ENCODE assay signal across 19 cellular contexts in the genomic region with DNA sequence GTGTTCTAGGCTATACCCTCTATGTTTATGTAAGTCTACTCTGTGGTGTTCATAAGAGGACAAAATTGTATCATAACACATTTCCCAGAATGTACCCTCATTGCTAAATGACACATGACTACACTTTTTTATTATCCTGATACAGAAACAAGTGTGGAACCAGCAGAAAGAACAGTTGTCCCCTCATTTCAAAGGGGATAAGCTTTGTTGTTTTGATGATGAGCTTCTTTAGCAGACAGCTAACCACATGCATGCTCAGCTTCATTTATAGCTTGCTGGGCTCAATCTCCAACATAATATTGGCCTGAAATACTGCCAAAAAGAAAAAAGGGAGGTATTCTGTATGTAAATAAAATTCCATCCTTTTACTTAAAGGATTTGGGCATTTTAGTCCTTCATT.
"Had no signal": no experiment of that assay in that cellular context is flagged by ENCODE, and none has a peak within 500 bp of the region (broad histone marks: within the 10 kb centered on the region; RNA-seq: fewer than 3 reads in every experiment).

No MANE protein-coding gene starts in this region.

- H3K4me1 ChIP-seq: gastroesophageal sphincter, right atrium auricular region, sigmoid colon, suprapubic skin had no signal

- H3K27ac ChIP-seq: gastroesophageal sphincter, neutrophil, right atrium auricular region, sigmoid colon, suprapubic skin, thyroid gland had no signal

- ATAC-seq: esophagus mucosa; gastroesophageal sphincter; left lobe of liver; naive thymus-derived CD8-positive, alpha-beta T cell; stimulated activated effector memory CD8-positive, alpha-beta T cell treated with anti-CD3 and anti-CD28 coated beads, Interleukin-12 subunit alpha, Interleukin-12 subunit beta, amount 100 ng/mL, for 72 hours; stimulated activated naive CD8-positive, alpha-beta T cell treated with anti-CD3 and anti-CD28 coated beads, Interleukin-15, Interleukin-2, amounts not matched to agents 100 U/mL and 50 U/mL, for 24 hours had no signal

- H3K4me3 Mint-ChIP-seq: naive thymus-derived CD8-positive, alpha-beta T cell; stimulated activated effector memory CD8-positive, alpha-beta T cell treated with anti-CD3 and anti-CD28 coated beads, Interleukin-12 subunit alpha, Interleukin-12 subunit beta, amount 100 ng/mL, for 72 hours; type B pancreatic cell had no signal

- H3K27me3 Mint-ChIP-seq: type B pancreatic cell had no signal

- H3K9me3 ChIP-seq: gastroesophageal sphincter, neutrophil, right atrium auricular region, sigmoid colon, suprapubic skin, thyroid gland had no signal

- H3K27ac Mint-ChIP-seq: naive thymus-derived CD8-positive, alpha-beta T cell; stimulated activated effector memory CD8-positive, alpha-beta T cell treated with anti-CD3 and anti-CD28 coated beads, Interleukin-12 subunit alpha, Interleukin-12 subunit beta, amount 100 ng/mL, for 72 hours; type B pancreatic cell had no signal

- H3K27me3 ChIP-seq: gastroesophageal sphincter, neutrophil, right atrium auricular region, sigmoid colon, suprapubic skin, thyroid gland had no signal

- H3K36me3 Mint-ChIP-seq: naive thymus-derived CD8-positive, alpha-beta T cell; stimulated activated effector memory CD8-positive, alpha-beta T cell treated with anti-CD3 and anti-CD28 coated beads, Interleukin-12 subunit alpha, Interleukin-12 subunit beta, amount 100 ng/mL, for 72 hours; type B pancreatic cell had no signal

- H3K4me1 Mint-ChIP-seq: naive thymus-derived CD8-positive, alpha-beta T cell; stimulated activated effector memory CD8-positive, alpha-beta T cell treated with anti-CD3 and anti-CD28 coated beads, Interleukin-12 subunit alpha, Interleukin-12 subunit beta, amount 100 ng/mL, for 72 hours had no signal

- H3K4me3 ChIP-seq: gastroesophageal sphincter, right atrium auricular region, sigmoid colon, suprapubic skin, thyroid gland had no signal

- DNase-seq: effector memory CD4-positive, alpha-beta T cell; glutamatergic neuron; islet precursor cell; mammary epithelial cell; naive thymus-derived CD8-positive, alpha-beta T cell; posterior cingulate gyrus; sigmoid colon; stimulated activated CD4-positive, alpha-beta T cell treated with anti-CD3 and anti-CD28 coated beads, Interleukin-4, amount 100 ng/mL, for 1 hour; stimulated activated CD8-positive, alpha-beta memory T cell treated with anti-CD3 and anti-CD28 coated beads, Interleukin-4, amount 100 ng/mL, for 48 hours; stimulated activated naive CD8-positive, alpha-beta T cell treated with anti-CD3 and anti-CD28 coated beads, Interleukin-15, Interleukin-2, amounts not matched to agents 100 U/mL and 50 U/mL, for 24 hours; thyroid gland had no signal

- H3K9me3 Mint-ChIP-seq: type B pancreatic cell had no signal

- H3K36me3 ChIP-seq: gastroesophageal sphincter, neutrophil, right atrium auricular region, sigmoid colon, suprapubic skin, thyroid gland had no signal
